Comparison of ENCODE assay signal across 8 cellular contexts in the genomic region with DNA sequence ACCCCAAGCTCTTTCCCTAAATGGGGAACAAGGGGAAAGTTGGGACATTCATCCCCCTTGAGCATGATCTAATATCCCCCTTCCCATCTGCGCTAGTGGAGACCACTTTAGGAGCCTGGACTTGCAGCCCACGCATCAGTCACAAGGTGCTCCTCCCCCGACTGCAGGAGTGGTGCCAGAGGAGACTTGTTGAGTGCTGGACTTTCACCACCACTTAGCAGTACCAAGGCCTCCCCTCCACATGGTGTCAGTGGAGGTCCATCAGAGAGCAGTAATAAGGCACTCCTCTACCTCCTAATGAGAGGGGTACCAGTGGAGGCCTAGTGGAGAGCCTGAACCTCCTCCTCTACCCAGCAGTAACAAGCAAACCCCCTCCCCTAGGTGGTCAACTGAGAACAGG.
DNase-seq lines count a peak whose midpoint lies in the region; ATAC-seq and TF ChIP-seq lines count a peak whose summit lies in the region.

No MANE protein-coding gene starts in this region.

- no peak overlapping the region for H3K27ac ChIP-seq in DOHH2 (ENCODE audit: low read depth, low read length)

- no peaks in the 10 kb centered on the region for H3K36me3 ChIP-seq in DOHH2 (ENCODE audit: control insufficient read depth, low read length)

- H3K4me1 ChIP-seq in DOHH2 (ENCODE audit: control insufficient read depth, low read length), result peaks cover 22% of the 10 kb centered on the region

- no peaks in the 10 kb centered on the region for H3K27me3 ChIP-seq in DOHH2 (ENCODE audit: control insufficient read depth, low read length)

- no peaks in the 10 kb centered on the region for H4K20me1 ChIP-seq in DOHH2 (ENCODE audit: control insufficient read depth, insufficient read depth, low read depth, low read length)

- peaks cover 2% of the 10 kb centered on the region; the same call in 1 of the 2 replicates for H3F3A ChIP-seq in DOHH2 (ENCODE audit: control insufficient read depth, insufficient read depth)

- H3K9me2 ChIP-seq in DOHH2 (replicated peaks; ENCODE audit: control insufficient read depth, low read length), result no peaks in the 10 kb centered on the region

- ATAC-seq in GM19455 (IDR thresholded peaks at IDR 0.05; ENCODE audit: unreplicated experiment) (no peak), GM18873 (IDR thresholded peaks at IDR 0.05; ENCODE audit: low FRiP score, unreplicated experiment) (no peak), HG03432 (IDR thresholded peaks at IDR 0.05; ENCODE audit: unreplicated experiment) (no peak), HG03378 (IDR thresholded peaks at IDR 0.05; ENCODE audit: unreplicated experiment) (no peak)

- DNase-seq in GM20000 (ENCODE audit: low spot score) (peak; percentile 46), NAMALWA (ENCODE audit: low spot score) (peak; percentile 83)
- peak; percentile 6 for DNase-seq in central memory CD4-positive, alpha-beta T cell

- TF ChIP-seq CTCF in DOHH2 (IDR thresholded peaks at IDR 0.05; ENCODE audit: low read depth, low read length, poor library complexity, severe bottlenecking) (peak; percentile 52), GM20000 (IDR thresholded peaks at IDR 0.05; ENCODE audit: extremely low read depth, missing control alignments) (no peak)

- H3K4me3 ChIP-seq in DOHH2 (ENCODE audit: low read length), result no peak overlapping the region

- no peaks in the 10 kb centered on the region for H3K79me2 ChIP-seq in DOHH2 (ENCODE audit: control insufficient read depth, low read length)

- no peak overlapping the region for H3K4me2 ChIP-seq in DOHH2 (ENCODE audit: low read length)

- H3K9me3 ChIP-seq in DOHH2 (ENCODE audit: control insufficient read depth, insufficient read depth, low read length), result no peaks in the 10 kb centered on the region

Comparison
In these comparisons a context has a peak if more than half of its experiments do, and no peak if none do; other contexts are left out.
1. DNase-seq: peak in every context shown above with its lines; median percentile 83 in NAMALWA; 46 in GM20000; 6 in central memory CD4-positive, alpha-beta T cell.